In genomic region chr12:119618328-119618896, GRCh38 we compare ENCODE assay signal across 2 cellular contexts. TPM values are rescaled to one million over a fixed set of nuclear protein-coding genes. Genes with fewer than 3 reads are reported as not detected.
"Had no signal": no experiment of that assay in that cellular context is flagged by ENCODE, and none has a peak within 500 bp of the region (broad histone marks: within the 10 kb centered on the region; RNA-seq: fewer than 3 reads in every experiment).

No MANE protein-coding gene starts in this region.

RNA-seq across cellular contexts. Expression of gene TMEM233, which starts 24.8 kb away (rescaled TPM):
- total RNA-seq: G401, GM12878 had no signal
- polyA plus RNA-seq: GM12878 had no signal
